ENCODE assay signal across 1 cellular context in genomic region chr18:21243041-21243431, GRCh38.
TF ChIP-seq lines count a peak whose summit lies in the region.

No MANE protein-coding gene starts in this region.

TF ChIP-seq in GM23338, 12 proteins besides CTCF, POLR2A, EP300 and RAD21 (continued from another document):
- TF ChIP-seq ZNF462 (CRISPR knock-in tag; IDR thresholded peaks at IDR 0.05) = no peak
- TF ChIP-seq ZNF331 (CRISPR knock-in tag; IDR thresholded peaks at IDR 0.05; ENCODE audit: low read depth) = no peak
- TF ChIP-seq, protein P1, sequence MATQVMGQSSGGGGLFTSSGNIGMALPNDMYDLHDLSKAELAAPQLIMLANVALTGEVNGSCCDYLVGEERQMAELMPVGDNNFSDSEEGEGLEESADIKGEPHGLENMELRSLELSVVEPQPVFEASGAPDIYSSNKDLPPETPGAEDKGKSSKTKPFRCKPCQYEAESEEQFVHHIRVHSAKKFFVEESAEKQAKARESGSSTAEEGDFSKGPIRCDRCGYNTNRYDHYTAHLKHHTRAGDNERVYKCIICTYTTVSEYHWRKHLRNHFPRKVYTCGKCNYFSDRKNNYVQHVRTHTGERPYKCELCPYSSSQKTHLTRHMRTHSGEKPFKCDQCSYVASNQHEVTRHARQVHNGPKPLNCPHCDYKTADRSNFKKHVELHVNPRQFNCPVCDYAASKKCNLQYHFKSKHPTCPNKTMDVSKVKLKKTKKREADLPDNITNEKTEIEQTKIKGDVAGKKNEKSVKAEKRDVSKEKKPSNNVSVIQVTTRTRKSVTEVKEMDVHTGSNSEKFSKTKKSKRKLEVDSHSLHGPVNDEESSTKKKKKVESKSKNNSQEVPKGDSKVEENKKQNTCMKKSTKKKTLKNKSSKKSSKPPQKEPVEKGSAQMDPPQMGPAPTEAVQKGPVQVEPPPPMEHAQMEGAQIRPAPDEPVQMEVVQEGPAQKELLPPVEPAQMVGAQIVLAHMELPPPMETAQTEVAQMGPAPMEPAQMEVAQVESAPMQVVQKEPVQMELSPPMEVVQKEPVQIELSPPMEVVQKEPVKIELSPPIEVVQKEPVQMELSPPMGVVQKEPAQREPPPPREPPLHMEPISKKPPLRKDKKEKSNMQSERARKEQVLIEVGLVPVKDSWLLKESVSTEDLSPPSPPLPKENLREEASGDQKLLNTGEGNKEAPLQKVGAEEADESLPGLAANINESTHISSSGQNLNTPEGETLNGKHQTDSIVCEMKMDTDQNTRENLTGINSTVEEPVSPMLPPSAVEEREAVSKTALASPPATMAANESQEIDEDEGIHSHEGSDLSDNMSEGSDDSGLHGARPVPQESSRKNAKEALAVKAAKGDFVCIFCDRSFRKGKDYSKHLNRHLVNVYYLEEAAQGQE (IDR thresholded peaks at IDR 0.05; ENCODE audit: unreplicated experiment) = no peak
- TF ChIP-seq STAT1 (IDR thresholded peaks at IDR 0.05; ENCODE audit: unreplicated experiment) = no peak
